In genomic region chrX:25012433-25012735, GRCh38 we compare ENCODE assay signal across 16 cellular contexts. TPM values are rescaled to one million over a fixed set of nuclear protein-coding genes. Genes with fewer than 3 reads are reported as not detected.
DNase-seq lines count a peak whose midpoint lies in the region; ATAC-seq, FAIRE-seq and TF ChIP-seq lines count a peak whose summit lies in the region.
"Had no signal": no experiment of that assay in that cellular context is flagged by ENCODE, and none has a peak within 500 bp of the region (broad histone marks: within the 10 kb centered on the region; RNA-seq: fewer than 3 reads in every experiment).

No MANE protein-coding gene starts in this region.

- peak overlapping the region; percentile 46 to 72 (median 60) for H3K4me3 Mint-ChIP-seq in immature natural killer cell

- peaks cover 97% of the 10 kb centered on the region for H3K27me3 ChIP-seq in left ventricle myocardium inferior (ENCODE audit: low read depth)
- H3K27me3 ChIP-seq in right atrium auricular region, result peaks cover 18 to 46% of the 10 kb centered on the region in 2 donors
- H3K27me3 ChIP-seq in thoracic aorta (replicated peaks; ENCODE audit: insufficient read depth), result peaks cover 6% of the 10 kb centered on the region

- H3K4me3 ChIP-seq in left ventricle myocardium inferior, result peak overlapping the region; percentile 46
- H3K4me3 ChIP-seq in right atrium auricular region, result peak overlapping the region in 1 of 2 donors; percentile 27
- H3K4me3 ChIP-seq in SK-N-MC, result peak overlapping the region; percentile 72
- peak overlapping the region; percentile 54 for H3K4me3 ChIP-seq in thoracic aorta
- H3K4me3 ChIP-seq: SJSA1 had no signal

- no peak overlapping the region for H3K9ac ChIP-seq in SK-N-MC (ENCODE audit: insufficient read length)

- H3K36me3 ChIP-seq in left ventricle myocardium inferior (no peaks in the 10 kb centered on the region), right atrium auricular region (no peaks in the 10 kb centered on the region), SK-N-MC (ENCODE audit: insufficient read depth, low read length) (no peaks in the 10 kb centered on the region), thoracic aorta (no peaks in the 10 kb centered on the region)
- H3K36me3 ChIP-seq: esophagus squamous epithelium, pancreas, SJSA1 had no signal

- H3K9me3 Mint-ChIP-seq in immature natural killer cell, result peaks cover 0 to 2% (median 0%) of the 10 kb centered on the region in 6 donors

- H3K36me3 Mint-ChIP-seq in immature natural killer cell, result no peaks in the 10 kb centered on the region

- intact Hi-C loops in left ventricle myocardium inferior (cut with micrococcal nuclease), result no loop called here

- FAIRE-seq in urothelium cell line (lab: Jason Lieb, UNC), result no peak
- FAIRE-seq: GM12892, pancreas had no signal

- no peak for DNase-seq in left ventricle myocardium inferior
- no peak for DNase-seq in right atrium auricular region (ENCODE audit: low spot score)
- no peak for DNase-seq in SK-N-MC (ENCODE audit: low read depth, low spot score)
- DNase-seq in immature natural killer cell, result no peak
- no peak for DNase-seq in thoracic aorta (ENCODE audit: low spot score)
- no peak for DNase-seq in urothelium cell line (ENCODE audit: low spot score)
- DNase-seq in EL, result no peak
- DNase-seq: activated CD4-positive, alpha-beta T cell treated with anti-CD3 and anti-CD28 coated beads, Interleukin-2, amount 50 U/mL, for 4 hours; Calu3; esophagus squamous epithelium; NCI-H187; pancreas had no signal

- H3K4me1 ChIP-seq in left ventricle myocardium inferior (peaks cover 20% of the 10 kb centered on the region), right atrium auricular region (peaks cover 0 to 16% of the 10 kb centered on the region in 2 donors), thoracic aorta (ENCODE audit: control insufficient read depth in 1 of 2, low read depth in 2 of 2) (peaks cover 0 to 8% of the 10 kb centered on the region in 2 donors)
- H3K4me1 ChIP-seq: pancreas, SJSA1 had no signal

- H3K4me1 Mint-ChIP-seq in immature natural killer cell, result peaks cover 11 to 17% of the 10 kb centered on the region in 2 donors

- H3K9me3 ChIP-seq in left ventricle myocardium inferior (replicated peaks), result no peaks in the 10 kb centered on the region
- no peaks in the 10 kb centered on the region for H3K9me3 ChIP-seq in right atrium auricular region
- no peaks in the 10 kb centered on the region for H3K9me3 ChIP-seq in SK-N-MC (ENCODE audit: low read depth, low read length)
- H3K9me3 ChIP-seq in thoracic aorta, result no peaks in the 10 kb centered on the region
- H3K9me3 ChIP-seq: pancreas, SJSA1 had no signal

- no peak overlapping the region for H3K27ac Mint-ChIP-seq in immature natural killer cell

- peaks cover 12 to 38% (median 22%) of the 10 kb centered on the region in 3 donors for H3K27me3 Mint-ChIP-seq in immature natural killer cell (ENCODE audit: low read depth in 3 of 3)

- TF ChIP-seq CTCF in left ventricle myocardium inferior (IDR thresholded peaks at IDR 0.05; ENCODE audit: borderline replicate concordance), result no peak
- TF ChIP-seq CTCF in right atrium auricular region (IDR thresholded peaks at IDR 0.05), result no peak
- no peak for TF ChIP-seq CTCF in thoracic aorta (IDR thresholded peaks at IDR 0.05)

- ATAC-seq in thoracic aorta (ENCODE audit: insufficient number of reproducible peaks, low FRiP score, low read depth) (no peak), HG03354 (IDR thresholded peaks at IDR 0.05; ENCODE audit: poor library complexity, severe bottlenecking, unreplicated experiment) (no peak)

- H3K27ac ChIP-seq in left ventricle myocardium inferior (replicated peaks), result no peak overlapping the region
- no peak overlapping the region for H3K27ac ChIP-seq in right atrium auricular region
- H3K27ac ChIP-seq in SK-N-MC, result no peak overlapping the region
- no peak overlapping the region for H3K27ac ChIP-seq in thoracic aorta
- H3K27ac ChIP-seq: esophagus squamous epithelium, pancreas, SJSA1 had no signal

RNA-seq across cellular contexts. Expression of gene ARX, which starts 3.4 kb away (rescaled TPM):
- not detected for total RNA-seq in left ventricle myocardium inferior
- total RNA-seq in right atrium auricular region, result not detected
- polyA plus RNA-seq in immature natural killer cell, result not detected
- not detected for total RNA-seq in thoracic aorta
- total RNA-seq: Calu3, esophagus squamous epithelium, SJSA1, urinary bladder had no signal
- polyA plus RNA-seq: urinary bladder had no signal
